Comparison of ENCODE assay signal across 8 cellular contexts in the genomic region with DNA sequence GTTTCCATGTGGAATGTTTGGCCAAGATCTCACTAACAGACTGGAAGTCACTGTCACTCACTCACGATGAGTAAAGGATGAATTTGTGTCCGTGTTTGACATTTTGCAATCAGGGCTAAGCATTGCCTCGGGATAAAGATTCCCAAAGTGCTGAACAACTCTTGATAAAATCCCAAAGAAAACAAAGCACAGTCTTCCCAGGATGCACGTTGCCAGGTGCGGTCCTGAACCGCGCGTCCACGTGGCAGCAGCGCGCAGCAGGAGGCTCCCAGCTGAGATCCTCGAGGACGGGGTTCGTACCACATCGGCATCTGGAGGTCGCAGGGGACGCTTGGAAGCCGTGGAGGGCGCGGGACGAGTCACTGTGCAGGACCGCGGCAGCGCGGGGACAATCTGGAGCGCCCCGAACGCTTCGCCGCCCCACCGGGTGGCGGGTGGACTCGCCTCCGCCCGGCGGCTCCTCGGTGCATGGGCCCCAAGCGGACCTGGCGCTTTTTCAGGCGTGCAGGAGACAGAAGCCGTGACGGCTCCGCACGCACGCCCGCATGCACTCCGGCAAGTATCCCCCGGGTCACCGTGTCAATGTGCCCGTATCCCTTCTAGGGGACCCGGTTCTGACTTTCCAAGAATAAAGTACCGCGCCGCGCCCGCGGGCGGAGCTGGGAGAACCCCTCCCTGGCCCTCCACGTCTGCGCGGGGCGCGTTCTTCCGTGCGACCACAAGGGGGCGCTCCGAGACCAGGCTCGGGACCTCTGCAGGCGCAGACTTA. TPM values are rescaled to one million over a fixed set of nuclear protein-coding genes. Genes with fewer than 3 reads are reported as not detected.
A peak's percentile ranks its signal among the peaks of the same experiment; 100 is the strongest.
DNase-seq lines count a peak whose midpoint lies in the region; ATAC-seq and TF ChIP-seq lines count a peak whose summit lies in the region.

No MANE protein-coding gene starts in this region.

- H3K4me3 ChIP-seq in BLaER1 (peak overlapping the region; percentile 66), HUES48 (ENCODE audit: low read depth, low read length) (peak overlapping the region; percentile 56), stomach (peak overlapping the region; percentile 38 to 59 (median 46))

- no peaks in the 10 kb centered on the region for H3K9me3 Mint-ChIP-seq in activated CD8-positive, alpha-beta memory T cell treated with anti-CD3 and anti-CD28 coated beads, Interleukin-2, amount 10 ng/mL, durations not matched to agents 7 days and 5 days (ENCODE audit: low read depth)
- H3K9me3 Mint-ChIP-seq in nephron progenitor cell = no peaks in the 10 kb centered on the region

- peaks cover 35% of the 10 kb centered on the region for H3K27me3 Mint-ChIP-seq in activated CD8-positive, alpha-beta memory T cell treated with anti-CD3 and anti-CD28 coated beads, Interleukin-2, amount 10 ng/mL, durations not matched to agents 7 days and 5 days
- H3K27me3 Mint-ChIP-seq in nephron progenitor cell (ENCODE audit: low read depth, poor library complexity) = peaks cover 69% of the 10 kb centered on the region

- TF ChIP-seq POLR2A in stomach (IDR thresholded peaks at IDR 0.05) = no peak

- peak overlapping the region; percentile 56 for H3K4me3 Mint-ChIP-seq in activated CD8-positive, alpha-beta memory T cell treated with anti-CD3 and anti-CD28 coated beads, Interleukin-2, amount 10 ng/mL, durations not matched to agents 7 days and 5 days
- peak overlapping the region; percentile 76 for H3K4me3 Mint-ChIP-seq in nephron progenitor cell

- H3K36me3 ChIP-seq in BLaER1 = no peaks in the 10 kb centered on the region
- no peaks in the 10 kb centered on the region for H3K36me3 ChIP-seq in HUES48 (ENCODE audit: control insufficient read depth, insufficient read depth, low read length)
- no peaks in the 10 kb centered on the region for H3K36me3 ChIP-seq in stomach

- peak; percentile 100 for TF ChIP-seq CTCF in nephron progenitor cell (IDR thresholded peaks at IDR 0.05)
- TF ChIP-seq CTCF in stomach (IDR thresholded peaks at IDR 0.05) = peak in 6 of 7 experiments; percentile 71 to 99 (median 98)

- peak; percentile 90 for DNase-seq in activated CD8-positive, alpha-beta memory T cell treated with anti-CD3 and anti-CD28 coated beads, Interleukin-2, amount 10 ng/mL, durations not matched to agents 7 days and 5 days
- DNase-seq in fibroblast of gingiva (ENCODE audit: low read depth) (peak; percentile 81), nephron progenitor cell (peak; percentile 95), stomach (peak; percentile 90), SW 1271 (lab: John Stamatoyannopoulos, UW) (no peak)

- no peaks in the 10 kb centered on the region for H3K36me3 Mint-ChIP-seq in activated CD8-positive, alpha-beta memory T cell treated with anti-CD3 and anti-CD28 coated beads, Interleukin-2, amount 10 ng/mL, durations not matched to agents 7 days and 5 days
- H3K36me3 Mint-ChIP-seq in nephron progenitor cell (ENCODE audit: low read depth) = no peaks in the 10 kb centered on the region

- peaks cover 11% of the 10 kb centered on the region for H3K4me1 Mint-ChIP-seq in activated CD8-positive, alpha-beta memory T cell treated with anti-CD3 and anti-CD28 coated beads, Interleukin-2, amount 10 ng/mL, durations not matched to agents 7 days and 5 days
- peaks cover 49% of the 10 kb centered on the region for H3K4me1 Mint-ChIP-seq in nephron progenitor cell

- peak overlapping the region; percentile 25; the same call in 1 of the 2 replicates for H3K9ac ChIP-seq in BLaER1
- no peak overlapping the region for H3K9ac ChIP-seq in HUES48 (ENCODE audit: low read depth, low read length)

- H3K27me3 ChIP-seq in BLaER1 = peaks cover 23% of the 10 kb centered on the region
- peaks cover 23% of the 10 kb centered on the region for H3K27me3 ChIP-seq in HUES48 (ENCODE audit: control insufficient read depth, insufficient read depth, low read length)
- H3K27me3 ChIP-seq in stomach = peaks cover 0 to 37% (median 10%) of the 10 kb centered on the region in 3 donors

- TF ChIP-seq EP300 in stomach (IDR thresholded peaks at IDR 0.05) = no peak

- peak; percentile 93 for ATAC-seq in GM21367 (IDR thresholded peaks at IDR 0.05; ENCODE audit: unreplicated experiment)
- ATAC-seq in activated CD8-positive, alpha-beta memory T cell treated with anti-CD3 and anti-CD28 coated beads, Interleukin-2, amount 10 ng/mL, durations not matched to agents 7 days and 5 days = peak; percentile 98

- no peaks in the 10 kb centered on the region for H4K20me1 ChIP-seq in BLaER1

- 2 to 3% (median 3%) methylated on average over 36 to 69 of the region's 69 CpGs for WGBS in stomach, 5 donors

- H3K27ac Mint-ChIP-seq in activated CD8-positive, alpha-beta memory T cell treated with anti-CD3 and anti-CD28 coated beads, Interleukin-2, amount 10 ng/mL, durations not matched to agents 7 days and 5 days = no peak overlapping the region
- H3K27ac Mint-ChIP-seq in nephron progenitor cell = no peak overlapping the region

- peak overlapping the region; percentile 90 for H3K4me2 ChIP-seq in BLaER1

- intact Hi-C loops in stomach (cut with DNase I; ENCODE audit: low total_unique reads) = no loop called here

- no peak overlapping the region for H3K27ac ChIP-seq in BLaER1
- H3K27ac ChIP-seq in HUES48 (ENCODE audit: low read depth, low read length) = no peak overlapping the region
- H3K27ac ChIP-seq in stomach = peak overlapping the region in 1 of 5 donors; percentile 34

- CTCF ChIA-PET in activated CD8-positive, alpha-beta memory T cell treated with anti-CD3 and anti-CD28 coated beads, Interleukin-2, amount 10 ng/mL, durations not matched to agents 7 days and 5 days (lab: Charles Lee) = interaction anchor here (0.6 to 4.9 kb wide), 24 partner anchors 9 to 713 kb away, joined by 3 to 79 read pairs (median 3); no protein-coding TSS in a partner anchor

- H3K4me1 ChIP-seq in BLaER1 (peaks cover 39% of the 10 kb centered on the region), HUES48 (ENCODE audit: control insufficient read depth, insufficient read depth, low read length) (no peaks in the 10 kb centered on the region), stomach (peaks cover 4 to 17% (median 15%) of the 10 kb centered on the region in 4 donors)

- H3K9me3 ChIP-seq in BLaER1 (no peaks in the 10 kb centered on the region), HUES48 (ENCODE audit: control insufficient read depth, insufficient read depth, low read length) (no peaks in the 10 kb centered on the region), stomach (no peaks in the 10 kb centered on the region)

RNA-seq across cellular contexts. Expression of gene CPN2, which starts 17.7 kb away (rescaled TPM):
- not detected for total RNA-seq in activated CD8-positive, alpha-beta memory T cell treated with anti-CD3 and anti-CD28 coated beads, Interleukin-2, amount 10 ng/mL, durations not matched to agents 7 days and 5 days
- not detected for total RNA-seq in stomach
- not detected for polyA plus RNA-seq in stomach

RNA-seq across cellular contexts. Expression of gene LRRC15, which starts 36.1 kb away (rescaled TPM):
- not detected for total RNA-seq in activated CD8-positive, alpha-beta memory T cell treated with anti-CD3 and anti-CD28 coated beads, Interleukin-2, amount 10 ng/mL, durations not matched to agents 7 days and 5 days
- total RNA-seq in stomach = under 1 TPM in 2 of 5 donors, not detected in 3; 0.37 to 0.43 TPM
- polyA plus RNA-seq in stomach = 1 to 10 TPM in 2 of 3 donors, under 1 TPM in 1; 0.03 to 1.7 (median 1.1) TPM

Comparison
In these comparisons a context has a peak if more than half of its experiments do, and no peak if none do; other contexts are left out.
1. DNase-seq: peak in activated CD8-positive, alpha-beta memory T cell treated with anti-CD3 and anti-CD28 coated beads, Interleukin-2, amount 10 ng/mL, durations not matched to agents 7 days and 5 days (single experiment), fibroblast of gingiva (single experiment), nephron progenitor cell (single experiment) and stomach (single experiment); none in SW 1271 (0 of 2).
2. Peak in every context shown above with its lines, with median percentiles within 50 percentile points of each other: H3K4me3 ChIP-seq.